In the genomic region with DNA sequence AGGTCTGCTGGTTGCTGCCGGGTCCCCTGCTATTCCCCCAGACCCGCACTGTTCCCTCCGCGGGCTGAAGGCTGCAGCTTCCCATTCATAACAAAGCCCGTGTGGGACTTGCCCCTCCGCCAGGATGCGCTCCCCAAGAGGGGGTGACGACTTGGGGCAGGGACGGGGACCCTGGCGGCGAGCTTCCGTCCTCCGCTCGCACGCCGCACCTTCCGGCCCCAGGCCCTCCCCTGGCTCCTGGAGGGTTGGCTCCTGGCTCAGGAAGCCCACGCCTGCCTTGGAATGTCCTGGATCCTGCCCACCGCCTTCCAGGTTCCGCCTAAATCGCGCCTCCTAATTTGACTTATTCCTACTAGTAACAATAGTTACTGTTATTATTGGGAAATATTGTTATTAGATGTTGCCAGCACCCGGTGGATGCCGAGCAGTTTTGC, we compare ENCODE assay signal across 8 cellular contexts. TPM values are rescaled to one million over a fixed set of nuclear protein-coding genes. Genes with fewer than 3 reads are reported as not detected.
DNase-seq lines count a peak whose midpoint lies in the region; ATAC-seq and TF ChIP-seq lines count a peak whose summit lies in the region.

No MANE protein-coding gene starts in this region.

- ATAC-seq in GM18498 (IDR thresholded peaks at IDR 0.05; ENCODE audit: unreplicated experiment) (peak; percentile 15), foreskin keratinocyte (peak; percentile 45), HG03025 (IDR thresholded peaks at IDR 0.05; ENCODE audit: low FRiP score, unreplicated experiment) (no peak), HG03097 (IDR thresholded peaks at IDR 0.05; ENCODE audit: low FRiP score, unreplicated experiment) (no peak)

- H3K4me3 ChIP-seq in AG04450 (ENCODE audit: low read depth, low read length): peak overlapping the region; percentile 84

- intact Hi-C loops in activated T-helper 2 cell treated with anti-CD3 and anti-CD28 coated beads, Interferon-gamma antibody, Interleukin-2, Interleukin-4, amounts not matched to agents 10 μg/mL and 5 μg/mL and 100 μg/mL, durations not matched to agents 14 hours and 24 hours and 36 hours (cut with micrococcal nuclease): loop anchor here (1.0 to 10.0 kb wide), 3 partner anchors 33 to 772 kb away; a partner anchor contains a TSS

- DNase-seq in AG04450 (ENCODE audit: low read depth, low spot score) (no peak), NCI-H226 (peak; percentile 60), foreskin keratinocyte (peak; percentile 37 to 66), osteocyte (ENCODE audit: extremely low spot score, unreplicated experiment) (no peak)
- no peak for DNase-seq in activated T-helper 2 cell treated with anti-CD3 and anti-CD28 coated beads, Interferon-gamma antibody, Interleukin-2, Interleukin-4, amounts not matched to agents 10 μg/mL and 5 μg/mL and 100 μg/mL, durations not matched to agents 14 hours and 24 hours and 36 hours (ENCODE audit: low spot score)

- H3K4me1 ChIP-seq in foreskin keratinocyte: no peaks in the 10 kb centered on the region

- H3K27ac ChIP-seq in AG04450 (ENCODE audit: low read depth, low read length): peak overlapping the region; percentile 87
- no peak overlapping the region for H3K27ac ChIP-seq in foreskin keratinocyte

- CTCF ChIA-PET in AG04450 (lab: Charles Lee): interaction anchor here (0.7 to 2.2 kb wide), 7 partner anchors 10 to 58 kb away, joined by 3 to 10 read pairs (median 5); no protein-coding TSS in a partner anchor

- H3K36me3 Mint-ChIP-seq in activated T-helper 2 cell treated with anti-CD3 and anti-CD28 coated beads, Interferon-gamma antibody, Interleukin-2, Interleukin-4, amounts not matched to agents 10 μg/mL and 5 μg/mL and 100 μg/mL, durations not matched to agents 14 hours and 24 hours and 36 hours (ENCODE audit: low read depth): peaks cover 2% of the 10 kb centered on the region
- no peaks in the 10 kb centered on the region for H3K36me3 Mint-ChIP-seq in osteocyte (ENCODE audit: unreplicated experiment)

- H3K27me3 Mint-ChIP-seq in activated T-helper 2 cell treated with anti-CD3 and anti-CD28 coated beads, Interferon-gamma antibody, Interleukin-2, Interleukin-4, amounts not matched to agents 10 μg/mL and 5 μg/mL and 100 μg/mL, durations not matched to agents 14 hours and 24 hours and 36 hours (ENCODE audit: low read depth): no peaks in the 10 kb centered on the region
- no peaks in the 10 kb centered on the region for H3K27me3 Mint-ChIP-seq in osteocyte (ENCODE audit: unreplicated experiment)

- H3K27me3 ChIP-seq in AG04450 (ENCODE audit: control insufficient read depth, insufficient read depth, low read length) (no peaks in the 10 kb centered on the region), foreskin keratinocyte (no peaks in the 10 kb centered on the region)

- H3K9me3 Mint-ChIP-seq in activated T-helper 2 cell treated with anti-CD3 and anti-CD28 coated beads, Interferon-gamma antibody, Interleukin-2, Interleukin-4, amounts not matched to agents 10 μg/mL and 5 μg/mL and 100 μg/mL, durations not matched to agents 14 hours and 24 hours and 36 hours: no peaks in the 10 kb centered on the region
- H3K9me3 Mint-ChIP-seq in osteocyte (ENCODE audit: unreplicated experiment): no peaks in the 10 kb centered on the region

- peak overlapping the region; percentile 79 for H3K4me3 Mint-ChIP-seq in activated T-helper 2 cell treated with anti-CD3 and anti-CD28 coated beads, Interferon-gamma antibody, Interleukin-2, Interleukin-4, amounts not matched to agents 10 μg/mL and 5 μg/mL and 100 μg/mL, durations not matched to agents 14 hours and 24 hours and 36 hours (ENCODE audit: low read depth)
- peak overlapping the region; percentile 75 for H3K4me3 Mint-ChIP-seq in osteocyte (ENCODE audit: unreplicated experiment)

- H3K9me3 ChIP-seq in AG04450 (ENCODE audit: control insufficient read depth, insufficient read depth, low read length): no peaks in the 10 kb centered on the region; the same call in 1 of the 2 replicates

- TF ChIP-seq CTCF in AG04450 (IDR thresholded peaks at IDR 0.05; ENCODE audit: low read depth, low read length) (peak; percentile 34), foreskin keratinocyte (conservative IDR thresholded peaks at IDR 0.05) (peak; percentile 65), osteocyte (IDR thresholded peaks at IDR 0.05) (peak; percentile 57)

- no peak overlapping the region for H3K27ac Mint-ChIP-seq in activated T-helper 2 cell treated with anti-CD3 and anti-CD28 coated beads, Interferon-gamma antibody, Interleukin-2, Interleukin-4, amounts not matched to agents 10 μg/mL and 5 μg/mL and 100 μg/mL, durations not matched to agents 14 hours and 24 hours and 36 hours
- H3K27ac Mint-ChIP-seq in osteocyte (ENCODE audit: unreplicated experiment): peak overlapping the region; percentile 73

- peaks cover 6% of the 10 kb centered on the region for H3K4me1 Mint-ChIP-seq in activated T-helper 2 cell treated with anti-CD3 and anti-CD28 coated beads, Interferon-gamma antibody, Interleukin-2, Interleukin-4, amounts not matched to agents 10 μg/mL and 5 μg/mL and 100 μg/mL, durations not matched to agents 14 hours and 24 hours and 36 hours (ENCODE audit: low read depth)
- peaks cover 6% of the 10 kb centered on the region for H3K4me1 Mint-ChIP-seq in osteocyte (ENCODE audit: unreplicated experiment)

- POLR2A ChIA-PET in AG04450 (lab: Yijun Ruan, JAX): interaction anchor here (0.6 to 1.4 kb wide), 10 partner anchors 10 to 100 kb away, joined by 3 to 11 read pairs (median 4); no protein-coding TSS in a partner anchor

RNA-seq across cellular contexts. Expression of a gene that starts 1.1 kb away (rescaled TPM):
- polyA plus RNA-seq in AG04450 (2011; rRNA removed) (2.9 and 3.9 TPM in 2 replicates), foreskin keratinocyte (11.9 and 15.1 TPM in 2 replicates)
- 17.8 and 32.9 TPM in 2 replicates for polyA minus RNA-seq in AG04450 (2011; rRNA and poly(A)+ RNA removed)
- 40.4 and 41.9 TPM in 2 replicates for total RNA-seq in activated T-helper 2 cell treated with anti-CD3 and anti-CD28 coated beads, Interferon-gamma antibody, Interleukin-2, Interleukin-4, amounts not matched to agents 10 μg/mL and 5 μg/mL and 100 μg/mL, durations not matched to agents 14 hours and 24 hours and 36 hours
- total RNA-seq in foreskin keratinocyte (13.7 and 19.7 TPM in 2 replicates), osteocyte (8.0 and 10.8 TPM in 2 replicates)

RNA-seq across cellular contexts. Expression of a gene that starts 32.0 kb away (rescaled TPM):
- 0.05 TPM in 2 replicates for polyA plus RNA-seq in AG04450 (2011; rRNA removed)
- polyA minus RNA-seq in AG04450 (2011; rRNA and poly(A)+ RNA removed): 0.09 and 0.14 TPM in 2 replicates
- total RNA-seq in activated T-helper 2 cell treated with anti-CD3 and anti-CD28 coated beads, Interferon-gamma antibody, Interleukin-2, Interleukin-4, amounts not matched to agents 10 μg/mL and 5 μg/mL and 100 μg/mL, durations not matched to agents 14 hours and 24 hours and 36 hours: not detected in 2 replicates
- total RNA-seq in foreskin keratinocyte: not detected in 2 replicates
- polyA plus RNA-seq in foreskin keratinocyte: not detected in 2 replicates
- total RNA-seq in osteocyte: not detected in 2 replicates

RNA-seq across cellular contexts. Expression of a gene that starts 42.0 kb away (rescaled TPM):
- polyA plus RNA-seq in AG04450 (2011; rRNA removed) (2.2 and 2.9 TPM in 2 replicates), foreskin keratinocyte (9.5 TPM in 2 replicates)
- polyA minus RNA-seq in AG04450 (2011; rRNA and poly(A)+ RNA removed): 3.1 and 3.4 TPM in 2 replicates
- total RNA-seq in activated T-helper 2 cell treated with anti-CD3 and anti-CD28 coated beads, Interferon-gamma antibody, Interleukin-2, Interleukin-4, amounts not matched to agents 10 μg/mL and 5 μg/mL and 100 μg/mL, durations not matched to agents 14 hours and 24 hours and 36 hours: 2.1 and 2.5 TPM in 2 replicates
- total RNA-seq in foreskin keratinocyte (5.0 and 5.3 TPM in 2 replicates), osteocyte (58.6 and 59.9 TPM in 2 replicates)

Comparison
In these comparisons a context has a peak if more than half of its experiments do, and no peak if none do; other contexts are left out.
1. DNase-seq: peak in NCI-H226 (single experiment) and foreskin keratinocyte (2 of 2); none in AG04450 (single experiment), activated T-helper 2 cell treated with anti-CD3 and anti-CD28 coated beads, Interferon-gamma antibody, Interleukin-2, Interleukin-4, amounts not matched to agents 10 μg/mL and 5 μg/mL and 100 μg/mL, durations not matched to agents 14 hours and 24 hours and 36 hours (single experiment) and osteocyte (single experiment).
2. ATAC-seq: peak in GM18498 (single experiment) and foreskin keratinocyte (single experiment); none in HG03025 (single experiment) and HG03097 (single experiment).
3. Peak in every context shown above with its lines, with median percentiles within 50 percentile points of each other: CTCF ChIP-seq.